In genomic region chr11:2713721-2714462, GRCh38 we compare ENCODE assay signal across 1 cellular context.
TF ChIP-seq lines count a peak whose summit lies in the region.

No MANE protein-coding gene starts in this region.

TF ChIP-seq in GM23338, 12 proteins besides CTCF, POLR2A, EP300 and RAD21 (continued from another document):
- TF ChIP-seq, protein P1, sequence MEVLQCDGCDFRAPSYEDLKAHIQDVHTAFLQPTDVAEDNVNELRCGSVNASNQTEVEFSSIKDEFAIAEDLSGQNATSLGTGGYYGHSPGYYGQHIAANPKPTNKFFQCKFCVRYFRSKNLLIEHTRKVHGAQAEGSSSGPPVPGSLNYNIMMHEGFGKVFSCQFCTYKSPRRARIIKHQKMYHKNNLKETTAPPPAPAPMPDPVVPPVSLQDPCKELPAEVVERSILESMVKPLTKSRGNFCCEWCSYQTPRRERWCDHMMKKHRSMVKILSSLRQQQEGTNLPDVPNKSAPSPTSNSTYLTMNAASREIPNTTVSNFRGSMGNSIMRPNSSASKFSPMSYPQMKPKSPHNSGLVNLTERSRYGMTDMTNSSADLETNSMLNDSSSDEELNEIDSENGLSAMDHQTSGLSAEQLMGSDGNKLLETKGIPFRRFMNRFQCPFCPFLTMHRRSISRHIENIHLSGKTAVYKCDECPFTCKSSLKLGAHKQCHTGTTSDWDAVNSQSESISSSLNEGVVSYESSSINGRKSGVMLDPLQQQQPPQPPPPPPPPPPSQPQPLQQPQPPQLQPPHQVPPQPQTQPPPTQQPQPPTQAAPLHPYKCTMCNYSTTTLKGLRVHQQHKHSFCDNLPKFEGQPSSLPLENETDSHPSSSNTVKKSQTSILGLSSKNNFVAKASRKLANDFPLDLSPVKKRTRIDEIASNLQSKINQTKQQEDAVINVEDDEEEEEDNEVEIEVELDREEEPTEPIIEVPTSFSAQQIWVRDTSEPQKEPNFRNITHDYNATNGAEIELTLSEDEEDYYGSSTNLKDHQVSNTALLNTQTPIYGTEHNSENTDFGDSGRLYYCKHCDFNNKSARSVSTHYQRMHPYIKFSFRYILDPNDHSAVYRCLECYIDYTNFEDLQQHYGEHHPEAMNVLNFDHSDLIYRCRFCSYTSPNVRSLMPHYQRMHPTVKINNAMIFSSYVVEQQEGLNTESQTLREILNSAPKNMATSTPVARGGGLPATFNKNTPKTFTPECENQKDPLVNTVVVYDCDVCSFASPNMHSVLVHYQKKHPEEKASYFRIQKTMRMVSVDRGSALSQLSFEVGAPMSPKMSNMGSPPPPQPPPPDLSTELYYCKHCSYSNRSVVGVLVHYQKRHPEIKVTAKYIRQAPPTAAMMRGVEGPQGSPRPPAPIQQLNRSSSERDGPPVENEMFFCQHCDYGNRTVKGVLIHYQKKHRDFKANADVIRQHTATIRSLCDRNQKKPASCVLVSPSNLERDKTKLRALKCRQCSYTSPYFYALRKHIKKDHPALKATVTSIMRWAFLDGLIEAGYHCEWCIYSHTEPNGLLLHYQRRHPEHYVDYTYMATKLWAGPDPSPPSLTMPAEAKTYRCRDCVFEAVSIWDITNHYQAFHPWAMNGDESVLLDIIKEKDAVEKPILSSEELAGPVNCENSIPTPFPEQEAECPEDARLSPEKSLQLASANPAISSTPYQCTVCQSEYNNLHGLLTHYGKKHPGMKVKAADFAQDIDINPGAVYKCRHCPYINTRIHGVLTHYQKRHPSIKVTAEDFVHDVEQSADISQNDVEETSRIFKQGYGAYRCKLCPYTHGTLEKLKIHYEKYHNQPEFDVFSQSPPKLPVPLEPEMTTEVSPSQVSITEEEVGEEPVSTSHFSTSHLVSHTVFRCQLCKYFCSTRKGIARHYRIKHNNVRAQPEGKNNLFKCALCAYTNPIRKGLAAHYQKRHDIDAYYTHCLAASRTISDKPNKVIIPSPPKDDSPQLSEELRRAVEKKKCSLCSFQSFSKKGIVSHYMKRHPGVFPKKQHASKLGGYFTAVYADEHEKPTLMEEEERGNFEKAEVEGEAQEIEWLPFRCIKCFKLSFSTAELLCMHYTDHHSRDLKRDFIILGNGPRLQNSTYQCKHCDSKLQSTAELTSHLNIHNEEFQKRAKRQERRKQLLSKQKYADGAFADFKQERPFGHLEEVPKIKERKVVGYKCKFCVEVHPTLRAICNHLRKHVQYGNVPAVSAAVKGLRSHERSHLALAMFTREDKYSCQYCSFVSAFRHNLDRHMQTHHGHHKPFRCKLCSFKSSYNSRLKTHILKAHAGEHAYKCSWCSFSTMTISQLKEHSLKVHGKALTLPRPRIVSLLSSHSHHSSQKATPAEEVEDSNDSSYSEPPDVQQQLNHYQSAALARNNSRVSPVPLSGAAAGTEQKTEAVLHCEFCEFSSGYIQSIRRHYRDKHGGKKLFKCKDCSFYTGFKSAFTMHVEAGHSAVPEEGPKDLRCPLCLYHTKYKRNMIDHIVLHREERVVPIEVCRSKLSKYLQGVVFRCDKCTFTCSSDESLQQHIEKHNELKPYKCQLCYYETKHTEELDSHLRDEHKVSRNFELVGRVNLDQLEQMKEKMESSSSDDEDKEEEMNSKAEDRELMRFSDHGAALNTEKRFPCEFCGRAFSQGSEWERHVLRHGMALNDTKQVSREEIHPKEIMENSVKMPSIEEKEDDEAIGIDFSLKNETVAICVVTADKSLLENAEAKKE (CRISPR knock-in tag; IDR thresholded peaks at IDR 0.05), result no peak
- TF ChIP-seq JUNB (IDR thresholded peaks at IDR 0.05; ENCODE audit: unreplicated experiment) (no peak), STAT1 (IDR thresholded peaks at IDR 0.05; ENCODE audit: unreplicated experiment) (no peak), POLR2AphosphoS5 (IDR thresholded peaks at IDR 0.05; ENCODE audit: low read depth) (no peak)
